Comparison of ENCODE assay signal across 9 cellular contexts in the genomic region with DNA sequence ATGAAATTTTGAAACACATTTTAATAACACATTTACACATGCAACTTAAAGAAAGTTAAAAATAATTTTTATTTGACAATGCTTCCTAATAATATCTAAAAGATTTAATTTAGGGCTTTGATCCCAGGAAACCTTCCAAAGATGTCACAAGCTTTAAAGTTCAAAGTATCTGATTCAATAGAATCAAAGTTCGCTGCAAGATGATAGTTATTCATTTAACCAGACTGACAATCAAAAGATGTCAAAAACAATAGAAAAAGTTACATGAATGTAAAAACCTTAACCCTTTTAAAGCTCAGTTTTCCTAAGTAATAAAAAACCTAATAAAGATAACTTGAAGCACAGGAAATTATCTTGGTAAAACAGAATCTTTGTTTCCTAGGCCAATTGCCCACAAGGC.
"Had no signal": no experiment of that assay in that cellular context is flagged by ENCODE, and none has a peak within 500 bp of the region (broad histone marks: within the 10 kb centered on the region; RNA-seq: fewer than 3 reads in every experiment).

No MANE protein-coding gene starts in this region.

- H3K4me1 ChIP-seq: HAP-1 had no signal

- H3K36me3 ChIP-seq: HAP-1 had no signal

- DNase-seq: GM23248, GOT3, H7, HFFc6, IMR-90 had no signal

- H3K27ac ChIP-seq: GM23248, HL-60 had no signal

- FAIRE-seq: K562 had no signal

- H3K9ac ChIP-seq: GM23248 had no signal

- H3K4me3 ChIP-seq: GM23248, HAP-1, K562 had no signal

- ATAC-seq: HCT116, K562 had no signal

- H2AFZ ChIP-seq: GM23248 had no signal
